Comparison of ENCODE assay signal across 1 cellular context in genomic region chr16:70724146-70725023, GRCh38.
TF ChIP-seq lines count a peak whose summit lies in the region.

No MANE protein-coding gene starts in this region.

TF ChIP-seq in HepG2, 621 proteins besides CTCF, POLR2A, EP300 and RAD21 (continued from another document and continues in another):
- no peak for TF ChIP-seq ZNF737 (CRISPR knock-in tag; IDR thresholded peaks at IDR 0.05; ENCODE audit: borderline replicate concordance)
- TF ChIP-seq ZNF253 (CRISPR knock-in tag; IDR thresholded peaks at IDR 0.05; ENCODE audit: borderline replicate concordance) = 0 out of 2 replicates have a peak, but pooled peaks have one; percentile 42
- TF ChIP-seq ZNF639 (CRISPR knock-in tag; conservative IDR thresholded peaks at IDR 0.05) = no peak; the same call in 1 of the 2 replicates
- no peak for TF ChIP-seq ZFAT (CRISPR knock-in tag; conservative IDR thresholded peaks at IDR 0.05)
- TF ChIP-seq CENPT (CRISPR knock-in tag; IDR thresholded peaks at IDR 0.05; ENCODE audit: low read depth) = no peak
- TF ChIP-seq, protein P1, sequence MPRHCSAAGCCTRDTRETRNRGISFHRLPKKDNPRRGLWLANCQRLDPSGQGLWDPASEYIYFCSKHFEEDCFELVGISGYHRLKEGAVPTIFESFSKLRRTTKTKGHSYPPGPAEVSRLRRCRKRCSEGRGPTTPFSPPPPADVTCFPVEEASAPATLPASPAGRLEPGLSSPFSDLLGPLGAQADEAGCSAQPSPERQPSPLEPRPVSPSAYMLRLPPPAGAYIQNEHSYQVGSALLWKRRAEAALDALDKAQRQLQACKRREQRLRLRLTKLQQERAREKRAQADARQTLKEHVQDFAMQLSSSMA (CRISPR knock-in tag; IDR thresholded peaks at IDR 0.05) = no peak; the same call in 1 of the 2 replicates
- TF ChIP-seq ZNF605 (CRISPR knock-in tag; IDR thresholded peaks at IDR 0.05) = peak; percentile 57
- TF ChIP-seq, protein P2, sequence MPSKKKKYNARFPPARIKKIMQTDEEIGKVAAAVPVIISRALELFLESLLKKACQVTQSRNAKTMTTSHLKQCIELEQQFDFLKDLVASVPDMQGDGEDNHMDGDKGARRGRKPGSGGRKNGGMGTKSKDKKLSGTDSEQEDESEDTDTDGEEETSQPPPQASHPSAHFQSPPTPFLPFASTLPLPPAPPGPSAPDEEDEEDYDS (CRISPR knock-in tag; IDR thresholded peaks at IDR 0.05) = 0 out of 2 replicates have a peak, but pooled peaks have one; percentile 47
- TF ChIP-seq ZNF747 (CRISPR knock-in tag; IDR thresholded peaks at IDR 0.05; ENCODE audit: borderline replicate concordance) = no peak; the same call in 1 of the 2 replicates
- peak; percentile 89 for TF ChIP-seq NCOR1 (IDR thresholded peaks at IDR 0.05; ENCODE audit: borderline replicate concordance, low read length)
- TF ChIP-seq ATM (IDR thresholded peaks at IDR 0.05; ENCODE audit: borderline replicate concordance) = no peak
- TF ChIP-seq, protein P3, sequence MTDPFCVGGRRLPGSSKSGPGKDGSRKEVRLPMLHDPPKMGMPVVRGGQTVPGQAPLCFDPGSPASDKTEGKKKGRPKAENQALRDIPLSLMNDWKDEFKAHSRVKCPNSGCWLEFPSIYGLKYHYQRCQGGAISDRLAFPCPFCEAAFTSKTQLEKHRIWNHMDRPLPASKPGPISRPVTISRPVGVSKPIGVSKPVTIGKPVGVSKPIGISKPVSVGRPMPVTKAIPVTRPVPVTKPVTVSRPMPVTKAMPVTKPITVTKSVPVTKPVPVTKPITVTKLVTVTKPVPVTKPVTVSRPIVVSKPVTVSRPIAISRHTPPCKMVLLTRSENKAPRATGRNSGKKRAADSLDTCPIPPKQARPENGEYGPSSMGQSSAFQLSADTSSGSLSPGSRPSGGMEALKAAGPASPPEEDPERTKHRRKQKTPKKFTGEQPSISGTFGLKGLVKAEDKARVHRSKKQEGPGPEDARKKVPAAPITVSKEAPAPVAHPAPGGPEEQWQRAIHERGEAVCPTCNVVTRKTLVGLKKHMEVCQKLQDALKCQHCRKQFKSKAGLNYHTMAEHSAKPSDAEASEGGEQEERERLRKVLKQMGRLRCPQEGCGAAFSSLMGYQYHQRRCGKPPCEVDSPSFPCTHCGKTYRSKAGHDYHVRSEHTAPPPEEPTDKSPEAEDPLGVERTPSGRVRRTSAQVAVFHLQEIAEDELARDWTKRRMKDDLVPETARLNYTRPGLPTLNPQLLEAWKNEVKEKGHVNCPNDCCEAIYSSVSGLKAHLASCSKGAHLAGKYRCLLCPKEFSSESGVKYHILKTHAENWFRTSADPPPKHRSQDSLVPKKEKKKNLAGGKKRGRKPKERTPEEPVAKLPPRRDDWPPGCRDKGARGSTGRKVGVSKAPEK (CRISPR knock-in tag; IDR thresholded peaks at IDR 0.05; ENCODE audit: borderline replicate concordance) = no peak
- TF ChIP-seq ELF3 (CRISPR knock-in tag; IDR thresholded peaks at IDR 0.05) = peak; percentile 98
- TF ChIP-seq TCF7 (IDR thresholded peaks at IDR 0.05; ENCODE audit: low read depth) = peak; percentile 63
- no peak for TF ChIP-seq PRPF4 (IDR thresholded peaks at IDR 0.05; ENCODE audit: low read depth, low read length, poor library complexity, severe bottlenecking)
- TF ChIP-seq MZF1 (CRISPR knock-in tag; IDR thresholded peaks at IDR 0.05; ENCODE audit: borderline replicate concordance) = no peak
- TF ChIP-seq ZNF749 (CRISPR knock-in tag; IDR thresholded peaks at IDR 0.05; ENCODE audit: borderline replicate concordance) = no peak
- TF ChIP-seq CENPX (CRISPR knock-in tag; IDR thresholded peaks at IDR 0.05) = no peak
- TF ChIP-seq SETDB1 (CRISPR knock-in tag; IDR thresholded peaks at IDR 0.05; ENCODE audit: borderline replicate concordance) = no peak
- no peak for TF ChIP-seq TRIM22 (IDR thresholded peaks at IDR 0.05)
- TF ChIP-seq ZNF75D (CRISPR knock-in tag; IDR thresholded peaks at IDR 0.05; ENCODE audit: borderline replicate concordance) = no peak
- TF ChIP-seq ZNF274 (CRISPR knock-in tag; IDR thresholded peaks at IDR 0.05) = no peak
- TF ChIP-seq ZNF615 (CRISPR knock-in tag; IDR thresholded peaks at IDR 0.05; ENCODE audit: borderline replicate concordance) = peak; percentile 76; the same call in 1 of the 2 replicates
- no peak for TF ChIP-seq SP2 (CRISPR knock-in tag; IDR thresholded peaks at IDR 0.05)
- TF ChIP-seq PHF20 (CRISPR knock-in tag; IDR thresholded peaks at IDR 0.05) = peak; percentile 59; the same call in 1 of the 2 replicates
- TF ChIP-seq U2AF2 (IDR thresholded peaks at IDR 0.05; ENCODE audit: low read depth, low read length) = no peak
- no peak; the same call in 1 of the 2 replicates for TF ChIP-seq SMAD3 (CRISPR knock-in tag; IDR thresholded peaks at IDR 0.05)
- TF ChIP-seq HMGXB4 (CRISPR knock-in tag; IDR thresholded peaks at IDR 0.05; ENCODE audit: borderline replicate concordance in 1 of 2, low read depth in 1 of 2) = peak; percentile 15 to 56
- TF ChIP-seq ZNF589 (CRISPR knock-in tag; conservative IDR thresholded peaks at IDR 0.05) = peak; percentile 39; the same call in 1 of the 2 replicates
- TF ChIP-seq, protein P4, sequence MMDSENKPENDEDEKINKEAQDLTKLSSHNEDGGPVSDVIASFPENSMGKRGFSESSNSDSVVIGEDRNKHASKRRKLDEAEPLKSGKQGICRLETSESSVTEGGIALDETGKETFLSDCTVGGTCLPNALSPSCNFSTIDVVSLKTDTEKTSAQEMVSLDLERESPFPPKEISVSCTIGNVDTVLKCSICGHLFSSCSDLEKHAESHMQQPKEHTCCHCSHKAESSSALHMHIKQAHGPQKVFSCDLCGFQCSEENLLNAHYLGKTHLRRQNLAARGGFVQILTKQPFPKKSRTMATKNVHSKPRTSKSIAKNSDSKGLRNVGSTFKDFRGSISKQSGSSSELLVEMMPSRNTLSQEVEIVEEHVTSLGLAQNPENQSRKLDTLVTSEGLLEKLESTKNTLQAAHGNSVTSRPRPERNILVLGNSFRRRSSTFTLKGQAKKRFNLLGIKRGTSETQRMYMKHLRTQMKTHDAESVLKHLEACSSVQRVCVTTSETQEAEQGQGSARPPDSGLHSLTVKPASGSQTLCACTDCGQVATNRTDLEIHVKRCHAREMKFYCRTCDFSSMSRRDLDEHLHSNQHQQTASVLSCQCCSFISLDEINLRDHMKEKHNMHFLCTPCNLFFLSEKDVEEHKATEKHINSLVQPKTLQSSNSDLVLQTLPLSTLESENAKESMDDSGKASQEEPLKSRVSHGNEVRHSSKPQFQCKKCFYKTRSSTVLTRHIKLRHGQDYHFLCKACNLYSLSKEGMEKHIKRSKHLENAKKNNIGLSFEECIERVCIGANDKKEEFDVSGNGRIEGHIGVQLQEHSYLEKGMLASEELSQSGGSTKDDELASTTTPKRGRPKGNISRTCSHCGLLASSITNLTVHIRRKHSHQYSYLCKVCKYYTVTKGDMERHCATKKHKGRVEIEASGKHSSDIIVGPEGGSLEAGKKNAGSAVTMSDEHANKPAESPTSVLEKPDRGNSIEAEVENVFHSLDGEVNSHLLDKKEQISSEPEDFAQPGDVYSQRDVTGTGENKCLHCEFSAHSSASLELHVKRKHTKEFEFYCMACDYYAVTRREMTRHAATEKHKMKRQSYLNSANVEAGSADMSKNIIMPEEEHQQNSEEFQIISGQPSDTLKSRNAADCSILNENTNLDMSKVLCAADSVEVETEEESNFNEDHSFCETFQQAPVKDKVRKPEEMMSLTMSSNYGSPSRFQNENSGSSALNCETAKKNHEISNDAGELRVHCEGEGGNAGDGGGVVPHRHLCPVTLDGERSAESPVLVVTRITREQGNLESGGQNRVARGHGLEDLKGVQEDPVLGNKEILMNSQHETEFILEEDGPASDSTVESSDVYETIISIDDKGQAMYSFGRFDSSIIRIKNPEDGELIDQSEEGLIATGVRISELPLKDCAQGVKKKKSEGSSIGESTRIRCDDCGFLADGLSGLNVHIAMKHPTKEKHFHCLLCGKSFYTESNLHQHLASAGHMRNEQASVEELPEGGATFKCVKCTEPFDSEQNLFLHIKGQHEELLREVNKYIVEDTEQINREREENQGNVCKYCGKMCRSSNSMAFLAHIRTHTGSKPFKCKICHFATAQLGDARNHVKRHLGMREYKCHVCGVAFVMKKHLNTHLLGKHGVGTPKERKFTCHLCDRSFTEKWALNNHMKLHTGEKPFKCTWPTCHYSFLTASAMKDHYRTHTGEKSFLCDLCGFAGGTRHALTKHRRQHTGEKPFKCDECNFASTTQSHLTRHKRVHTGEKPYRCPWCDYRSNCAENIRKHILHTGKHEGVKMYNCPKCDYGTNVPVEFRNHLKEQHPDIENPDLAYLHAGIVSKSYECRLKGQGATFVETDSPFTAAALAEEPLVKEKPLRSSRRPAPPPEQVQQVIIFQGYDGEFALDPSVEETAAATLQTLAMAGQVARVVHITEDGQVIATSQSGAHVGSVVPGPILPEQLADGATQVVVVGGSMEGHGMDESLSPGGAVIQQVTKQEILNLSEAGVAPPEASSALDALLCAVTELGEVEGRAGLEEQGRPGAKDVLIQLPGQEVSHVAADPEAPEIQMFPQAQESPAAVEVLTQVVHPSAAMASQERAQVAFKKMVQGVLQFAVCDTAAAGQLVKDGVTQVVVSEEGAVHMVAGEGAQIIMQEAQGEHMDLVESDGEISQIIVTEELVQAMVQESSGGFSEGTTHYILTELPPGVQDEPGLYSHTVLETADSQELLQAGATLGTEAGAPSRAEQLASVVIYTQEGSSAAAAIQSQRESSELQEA (CRISPR knock-in tag; IDR thresholded peaks at IDR 0.05; ENCODE audit: not compliant biosample characterization) = no peak
- peak; percentile 71 for TF ChIP-seq ELF1 (CRISPR knock-in tag; IDR thresholded peaks at IDR 0.05)
- TF ChIP-seq ZBTB46 (CRISPR knock-in tag; IDR thresholded peaks at IDR 0.05; ENCODE audit: borderline replicate concordance) = 0 out of 2 replicates have a peak, but pooled peaks have one; percentile 17
- TF ChIP-seq DR1 (CRISPR knock-in tag; IDR thresholded peaks at IDR 0.05) = peak; percentile 68
- no peak for TF ChIP-seq SIN3A (IDR thresholded peaks at IDR 0.05; ENCODE audit: borderline replicate concordance, low read depth, low read length)
- TF ChIP-seq ZSCAN25 (CRISPR knock-in tag; IDR thresholded peaks at IDR 0.05) = 0 out of 2 replicates have a peak, but pooled peaks have one; percentile 49
- no peak for TF ChIP-seq HOXA9 (CRISPR knock-in tag; IDR thresholded peaks at IDR 0.05; ENCODE audit: borderline replicate concordance)
- no peak for TF ChIP-seq ZNF207 (IDR thresholded peaks at IDR 0.05; ENCODE audit: borderline replicate concordance)
- no peak; the same call in 1 of the 2 replicates for TF ChIP-seq ZSCAN29 (CRISPR knock-in tag; conservative IDR thresholded peaks at IDR 0.05)
- TF ChIP-seq, protein P5, sequence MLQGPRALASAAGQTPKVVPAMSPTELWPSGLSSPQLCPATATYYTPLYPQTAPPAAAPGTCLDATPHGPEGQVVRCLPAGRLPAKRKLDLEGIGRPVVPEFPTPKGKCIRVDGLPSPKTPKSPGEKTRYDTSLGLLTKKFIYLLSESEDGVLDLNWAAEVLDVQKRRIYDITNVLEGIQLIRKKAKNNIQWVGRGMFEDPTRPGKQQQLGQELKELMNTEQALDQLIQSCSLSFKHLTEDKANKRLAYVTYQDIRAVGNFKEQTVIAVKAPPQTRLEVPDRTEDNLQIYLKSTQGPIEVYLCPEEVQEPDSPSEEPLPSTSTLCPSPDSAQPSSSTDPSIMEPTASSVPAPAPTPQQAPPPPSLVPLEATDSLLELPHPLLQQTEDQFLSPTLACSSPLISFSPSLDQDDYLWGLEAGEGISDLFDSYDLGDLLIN (CRISPR knock-in tag; IDR thresholded peaks at IDR 0.05; ENCODE audit: borderline replicate concordance) = peak; percentile 40; the same call in 1 of the 2 replicates
